In genomic region chr17:7711356-7711755, GRCh38 we compare ENCODE assay signal across 12 cellular contexts. TPM values are rescaled to one million over a fixed set of nuclear protein-coding genes. Genes with fewer than 3 reads are reported as not detected.
A peak's percentile ranks its signal among the peaks of the same experiment; 100 is the strongest.
DNase-seq lines count a peak whose midpoint lies in the region; ATAC-seq and TF ChIP-seq lines count a peak whose summit lies in the region.
"Had no signal": no experiment of that assay in that cellular context is flagged by ENCODE, and none has a peak within 500 bp of the region (broad histone marks: within the 10 kb centered on the region; RNA-seq: fewer than 3 reads in every experiment).

No MANE protein-coding gene starts in this region.

- H3K4me3 Mint-ChIP-seq in activated CD8-positive, alpha-beta T cell treated with anti-CD3 and anti-CD28 coated beads, Interleukin-2, amount 10 ng/mL, durations not matched to agents 7 days and 5 days, result no peak overlapping the region

- no peak for ATAC-seq in activated CD8-positive, alpha-beta T cell treated with anti-CD3 and anti-CD28 coated beads, Interleukin-2, amount 10 ng/mL, durations not matched to agents 7 days and 5 days
- no peak for ATAC-seq in omental fat pad (ENCODE audit: low FRiP score)
- ATAC-seq: left ventricle myocardium superior had no signal

- no peaks in the 10 kb centered on the region for H3K36me3 ChIP-seq in kidney epithelial cell (ENCODE audit: control insufficient read depth, insufficient read depth, low read length)

- H3K4me1 Mint-ChIP-seq in activated CD8-positive, alpha-beta T cell treated with anti-CD3 and anti-CD28 coated beads, Interleukin-2, amount 10 ng/mL, durations not matched to agents 7 days and 5 days (ENCODE audit: low read depth), result peaks cover 32% of the 10 kb centered on the region

- TF ChIP-seq POLR2A in lower leg skin (IDR thresholded peaks at IDR 0.05), result no peak

- CTCF ChIA-PET in activated CD8-positive, alpha-beta T cell treated with anti-CD3 and anti-CD28 coated beads, Interleukin-2, amount 10 ng/mL, durations not matched to agents 7 days and 5 days (lab: Charles Lee), result interaction anchor here (1.2 to 2.0 kb wide), 2 partner anchors 9 to 23 kb away, joined by 3 to 12 read pairs; partner anchors contain the start of genes TP53 and WRAP53

- DNase-seq in NCI-H1105 treated with DMSO at 0.1 percent for 48 hours (lab: John Stamatoyannopoulos, UW) (peak; percentile 9), NCI-H1105 (lab: John Stamatoyannopoulos, UW) (no peak), kidney epithelial cell (ENCODE audit: low read depth) (no peak), omental fat pad (ENCODE audit: low spot score) (no peak), lower leg skin (ENCODE audit: low spot score in 2 of 2) (no peak), GM03348 (ENCODE audit: low spot score) (no peak)
- no peak for DNase-seq in activated CD8-positive, alpha-beta T cell treated with anti-CD3 and anti-CD28 coated beads, Interleukin-2, amount 10 ng/mL, durations not matched to agents 7 days and 5 days
- DNase-seq: KBM-7, left ventricle myocardium superior, NCI-H226 had no signal

- H3K27me3 Mint-ChIP-seq in activated CD8-positive, alpha-beta T cell treated with anti-CD3 and anti-CD28 coated beads, Interleukin-2, amount 10 ng/mL, durations not matched to agents 7 days and 5 days (ENCODE audit: low read depth), result peaks cover 50% of the 10 kb centered on the region

- H3K36me3 Mint-ChIP-seq in activated CD8-positive, alpha-beta T cell treated with anti-CD3 and anti-CD28 coated beads, Interleukin-2, amount 10 ng/mL, durations not matched to agents 7 days and 5 days (ENCODE audit: low read depth), result no peaks in the 10 kb centered on the region

- no peaks in the 10 kb centered on the region for H3K9me3 Mint-ChIP-seq in activated CD8-positive, alpha-beta T cell treated with anti-CD3 and anti-CD28 coated beads, Interleukin-2, amount 10 ng/mL, durations not matched to agents 7 days and 5 days (ENCODE audit: insufficient read depth)
- H3K9me3 Mint-ChIP-seq: activated T-helper 2 cell treated with anti-CD3 and anti-CD28 coated beads, Interferon-gamma antibody, Interleukin-2, Interleukin-4, amounts not matched to agents 10 μg/mL and 5 μg/mL and 100 μg/mL, durations not matched to agents 14 hours and 24 hours and 36 hours had no signal

- TF ChIP-seq CTCF in GM12875 (IDR thresholded peaks at IDR 0.05; ENCODE audit: borderline replicate concordance, insufficient read depth, low read depth, low read length) (peak; percentile 39; the same call in 1 of the 2 replicates), kidney epithelial cell (IDR thresholded peaks at IDR 0.05; ENCODE audit: insufficient read depth, low read length, poor library complexity, severe bottlenecking) (peak; percentile 4), omental fat pad (IDR thresholded peaks at IDR 0.05) (no peak), lower leg skin (IDR thresholded peaks at IDR 0.05) (no peak)

- POLR2A ChIA-PET in activated CD8-positive, alpha-beta T cell treated with anti-CD3 and anti-CD28 coated beads, Interleukin-2, amount 10 ng/mL, durations not matched to agents 7 days and 5 days (lab: Charles Lee), result no interaction called here

- peaks cover 30% of the 10 kb centered on the region for H3K27me3 ChIP-seq in kidney epithelial cell (ENCODE audit: control insufficient read depth, insufficient read depth, low read length)

- peak overlapping the region; percentile 17 for H3K27ac Mint-ChIP-seq in activated CD8-positive, alpha-beta T cell treated with anti-CD3 and anti-CD28 coated beads, Interleukin-2, amount 10 ng/mL, durations not matched to agents 7 days and 5 days
- H3K27ac Mint-ChIP-seq: activated T-helper 2 cell treated with anti-CD3 and anti-CD28 coated beads, Interferon-gamma antibody, Interleukin-2, Interleukin-4, amounts not matched to agents 10 μg/mL and 5 μg/mL and 100 μg/mL, durations not matched to agents 14 hours and 24 hours and 36 hours had no signal

- WGBS in lower leg skin, 2 donors, result 81 to 84% methylated on average over 4 of the region's 4 CpGs

- H3K4me3 ChIP-seq in GM12875 (ENCODE audit: low read depth, low read length), result no peak overlapping the region
- no peak overlapping the region for H3K4me3 ChIP-seq in kidney epithelial cell (ENCODE audit: low read depth, low read length)
- H3K4me3 ChIP-seq in lower leg skin (ENCODE audit: low read depth, poor library complexity, severe bottlenecking), result no peak overlapping the region

- intact Hi-C loops in lower leg skin (cut with DNase I; ENCODE audit: low total_unique reads), result no loop called here

RNA-seq across cellular contexts. Expression of gene DNAH2, which starts 6.2 kb away (rescaled TPM):
- not detected for total RNA-seq in activated CD8-positive, alpha-beta T cell treated with anti-CD3 and anti-CD28 coated beads, Interleukin-2, amount 10 ng/mL, durations not matched to agents 7 days and 5 days
- total RNA-seq in kidney epithelial cell (0.04 TPM in 1 of 2 replicates, not detected in the other), omental fat pad (under 1 TPM; 0.19 to 0.95 (median 0.65) TPM), lower leg skin (under 1 TPM in 3 of 4 donors, not detected in 1; under 0.01 to 0.10 (median 0.05) TPM)
- total RNA-seq: activated T-helper 2 cell treated with anti-CD3 and anti-CD28 coated beads, Interferon-gamma antibody, Interleukin-2, Interleukin-4, amounts not matched to agents 10 μg/mL and 5 μg/mL and 100 μg/mL, durations not matched to agents 14 hours and 24 hours and 36 hours had no signal

RNA-seq across cellular contexts. Expression of gene EFNB3, which starts 6.4 kb away (rescaled TPM):
- total RNA-seq in activated CD8-positive, alpha-beta T cell treated with anti-CD3 and anti-CD28 coated beads, Interleukin-2, amount 10 ng/mL, durations not matched to agents 7 days and 5 days, result not detected
- total RNA-seq in kidney epithelial cell (4.7 and 5.5 TPM in 2 replicates), omental fat pad (1 to 10 TPM in 3 of 4 donors, under 1 TPM in 1; 0.47 to 4.3 (median 2.4) TPM), lower leg skin (1 to 10 TPM; 5.4 to 8.5 (median 7.6) TPM)
- total RNA-seq: activated T-helper 2 cell treated with anti-CD3 and anti-CD28 coated beads, Interferon-gamma antibody, Interleukin-2, Interleukin-4, amounts not matched to agents 10 μg/mL and 5 μg/mL and 100 μg/mL, durations not matched to agents 14 hours and 24 hours and 36 hours had no signal

RNA-seq across cellular contexts. Expression of gene WRAP53, which starts 23.1 kb away (rescaled TPM):
- total RNA-seq in activated CD8-positive, alpha-beta T cell treated with anti-CD3 and anti-CD28 coated beads, Interleukin-2, amount 10 ng/mL, durations not matched to agents 7 days and 5 days, result 10 to 100 TPM; 27.1 to 29.3 TPM
- total RNA-seq in kidney epithelial cell, result 13.3 and 14.9 TPM in 2 replicates
- 1 to 10 TPM; 3.5 to 6.8 (median 4.3) TPM for total RNA-seq in omental fat pad
- total RNA-seq in lower leg skin, result 1 to 10 TPM; 1.1 to 5.4 (median 4.5) TPM

RNA-seq across cellular contexts. Expression of gene TP53, which starts 24.1 kb away (rescaled TPM):
- total RNA-seq in activated CD8-positive, alpha-beta T cell treated with anti-CD3 and anti-CD28 coated beads, Interleukin-2, amount 10 ng/mL, durations not matched to agents 7 days and 5 days, result 100 to 1,000 TPM; 131 to 136 TPM
- total RNA-seq in kidney epithelial cell (154 and 168 TPM in 2 replicates), omental fat pad (10 to 100 TPM; 18.1 to 26.3 (median 19.3) TPM), lower leg skin (10 to 100 TPM; 42.8 to 57.3 (median 50.8) TPM)

Comparison
In these comparisons a context has a peak if more than half of its experiments do, and no peak if none do; other contexts are left out.
1. CTCF ChIP-seq: peak in GM12875 (single experiment) and kidney epithelial cell (single experiment); none in omental fat pad (0 of 3) and lower leg skin (0 of 3).